In genomic region chr3:6402666-6403065, GRCh38 we compare ENCODE assay signal across 2 cellular contexts.
DNase-seq lines count a peak whose midpoint lies in the region; ATAC-seq, FAIRE-seq and TF ChIP-seq lines count a peak whose summit lies in the region.
"Not testable (repeated sequence)": the region's sequence is repeated elsewhere in the genome, so short reads cannot be mapped to it uniquely, and the experiment has no call there.

No MANE protein-coding gene starts in this region.

- H3K4me1 ChIP-seq in K562 (replicated peaks in 1 of 2; ENCODE audit: control insufficient read depth in 2 of 2, insufficient read depth in 2 of 2, low read length in 2 of 2), result not testable (repeated sequence)

- not testable (repeated sequence) for H3K27ac ChIP-seq in K562 (ENCODE audit: extremely low read depth, low read depth, low read length)

- not testable (repeated sequence) for H3K4me1 Mint-ChIP-seq in activated CD4-positive, alpha-beta T cell treated with anti-CD3 and anti-CD28 coated beads, Interleukin-2, amount 10 ng/mL, durations not matched to agents 24 days and 14 days

- not testable (repeated sequence) for H3K27me3 Mint-ChIP-seq in activated CD4-positive, alpha-beta T cell treated with anti-CD3 and anti-CD28 coated beads, Interleukin-2, amount 10 ng/mL, durations not matched to agents 24 days and 14 days

- not testable (repeated sequence) for TF ChIP-seq POLR2A in K562 (conservative IDR thresholded peaks at IDR 0.05)

- POLR2A ChIA-PET in K562 (lab: Yijun Ruan, JAX), result not testable (repeated sequence)

- in situ Hi-C loops in K562 (cut with MboI), result not testable (repeated sequence)

- intact Hi-C loops in activated CD4-positive, alpha-beta T cell treated with anti-CD3 and anti-CD28 coated beads, Interleukin-2, amount 10 ng/mL, durations not matched to agents 24 days and 14 days (cut with micrococcal nuclease); K562 (cut with micrococcal nuclease): not testable (repeated sequence)

- H3K36me3 Mint-ChIP-seq in activated CD4-positive, alpha-beta T cell treated with anti-CD3 and anti-CD28 coated beads, Interleukin-2, amount 10 ng/mL, durations not matched to agents 24 days and 14 days (ENCODE audit: low read depth), result not testable (repeated sequence)

- H3K9me1 ChIP-seq in K562 (ENCODE audit: control insufficient read depth, insufficient read depth, low read length), result not testable (repeated sequence)

- not testable (repeated sequence) for H3K9me3 ChIP-seq in K562 (replicated peaks; ENCODE audit: control insufficient read depth, insufficient read depth, low read depth, low read length)

- TF ChIP-seq EP300 in K562 (IDR thresholded peaks at IDR 0.05; ENCODE audit: low read length), result not testable (repeated sequence)

- not testable (repeated sequence) for H3K4me3 ChIP-seq in K562

- TF ChIP-seq CTCF in K562 (IDR thresholded peaks at IDR 0.05 in 2 of 3, conservative IDR thresholded peaks at IDR 0.05 in 1 of 3; ENCODE audit: insufficient read depth in 2 of 3, low read depth in 1 of 3, low read length in 3 of 3), result not testable (repeated sequence)

- TF ChIP-seq RAD21 in K562 (CRISPR knock-in tag; conservative IDR thresholded peaks at IDR 0.05 in 1 of 2, IDR thresholded peaks at IDR 0.05 in 1 of 2), result not testable (repeated sequence)

- H3K4me2 ChIP-seq in K562 (ENCODE audit: insufficient read depth, low read length), result not testable (repeated sequence)

- H3K79me2 ChIP-seq in K562 (ENCODE audit: control insufficient read depth, insufficient read depth, low read length), result not testable (repeated sequence)

- not testable (repeated sequence) for H3K27ac Mint-ChIP-seq in activated CD4-positive, alpha-beta T cell treated with anti-CD3 and anti-CD28 coated beads, Interleukin-2, amount 10 ng/mL, durations not matched to agents 24 days and 14 days

- 0% methylated on average over 2 of the region's 4 CpGs for WGBS in K562 (ENCODE audit: insufficient coverage, low coverage, missing lambda C conversion rate)

- H3K36me3 ChIP-seq in K562 (ENCODE audit: control insufficient read depth, insufficient read depth, low read length), result not testable (repeated sequence)

- not testable (repeated sequence) for H3K9ac ChIP-seq in K562 (ENCODE audit: insufficient read depth in 1 of 2, low read depth in 2 of 2, low read length in 2 of 2)

- not testable (repeated sequence) for BruUV-seq in K562 (replicated peaks; lab: Mats Ljungman, UMichigan)

- not testable (repeated sequence) for H3K4me3 Mint-ChIP-seq in activated CD4-positive, alpha-beta T cell treated with anti-CD3 and anti-CD28 coated beads, Interleukin-2, amount 10 ng/mL, durations not matched to agents 24 days and 14 days

- not testable (repeated sequence) for H4K20me1 ChIP-seq in K562 (replicated peaks; ENCODE audit: control insufficient read depth, insufficient read depth, low read length)

- CTCF ChIA-PET in K562 (lab: Yijun Ruan, JAX; ENCODE audit: low intra/inter-chr PET ratio), result not testable (repeated sequence)

- H3K9me3 Mint-ChIP-seq in activated CD4-positive, alpha-beta T cell treated with anti-CD3 and anti-CD28 coated beads, Interleukin-2, amount 10 ng/mL, durations not matched to agents 24 days and 14 days, result not testable (repeated sequence)

- ATAC-seq in K562, result not testable (repeated sequence)

- peak; percentile 4 for DNase-seq in activated CD4-positive, alpha-beta T cell treated with anti-CD3 and anti-CD28 coated beads, Interleukin-2, amount 10 ng/mL, durations not matched to agents 24 days and 14 days
- DNase-seq in K562 (ENCODE audit: extremely low read depth in 1 of 4, low spot score in 3 of 4), result not testable (repeated sequence)

- H2AFZ ChIP-seq in K562 (ENCODE audit: low read depth, low read length), result not testable (repeated sequence)

- not testable (repeated sequence) for FAIRE-seq in K562 (lab: Jason Lieb, UNC)

- not testable (repeated sequence) for H3K27me3 ChIP-seq in K562 (ENCODE audit: control insufficient read depth in 2 of 2, insufficient read depth in 2 of 2, low read length in 2 of 2)

TF ChIP-seq in K562, 482 proteins besides CTCF, POLR2A, EP300 and RAD21:
- TF ChIP-seq ZNF316 (IDR thresholded peaks at IDR 0.05) (peak; percentile 54), MAFG (tag; conservative IDR thresholded peaks at IDR 0.05) (peak; percentile 69)
